Comparison of ENCODE assay signal across 1 cellular context in genomic region chr1:26431979-26432695, GRCh38.
TF ChIP-seq lines count a peak whose summit lies in the region.

A gene with protein sequence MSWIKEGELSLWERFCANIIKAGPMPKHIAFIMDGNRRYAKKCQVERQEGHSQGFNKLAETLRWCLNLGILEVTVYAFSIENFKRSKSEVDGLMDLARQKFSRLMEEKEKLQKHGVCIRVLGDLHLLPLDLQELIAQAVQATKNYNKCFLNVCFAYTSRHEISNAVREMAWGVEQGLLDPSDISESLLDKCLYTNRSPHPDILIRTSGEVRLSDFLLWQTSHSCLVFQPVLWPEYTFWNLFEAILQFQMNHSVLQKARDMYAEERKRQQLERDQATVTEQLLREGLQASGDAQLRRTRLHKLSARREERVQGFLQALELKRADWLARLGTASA (plus strand): TSS chr1:26432321. CDS start chr1:26432946, 625 bp downstream.

TF ChIP-seq in K562, 482 proteins besides CTCF, POLR2A, EP300 and RAD21 (continued from another document and continues in another):
- TF ChIP-seq HES1 (IDR thresholded peaks at IDR 0.05; ENCODE audit: low read depth) (no peak), ZKSCAN8 (CRISPR knock-in tag; IDR thresholded peaks at IDR 0.05) (no peak), ZSCAN29 (IDR thresholded peaks at IDR 0.05) (no peak), PATZ1 (CRISPR knock-in tag; IDR thresholded peaks at IDR 0.05; ENCODE audit: borderline replicate concordance) (no peak), PRPF4 (IDR thresholded peaks at IDR 0.05; ENCODE audit: insufficient read depth, low read depth, low read length, poor library complexity, severe bottlenecking) (no peak), ZNF318 (IDR thresholded peaks at IDR 0.05; ENCODE audit: borderline replicate concordance in 1 of 2, low read depth in 1 of 2) (peak in 1 of 2 experiments; percentile 59; a peak in 2 of 4 replicates), ZNF584 (CRISPR knock-in tag; IDR thresholded peaks at IDR 0.05; ENCODE audit: low read depth) (0 out of 2 replicates have a peak, but pooled peaks have one; percentile 47), MTA2 (IDR thresholded peaks at IDR 0.05; ENCODE audit: low read depth) (peak; percentile 4; the same call in 1 of the 2 replicates), KLF13 (tag; IDR thresholded peaks at IDR 0.05; ENCODE audit: borderline replicate concordance, low read depth) (peak; percentile 99), FOXA3 (CRISPR knock-in tag; conservative IDR thresholded peaks at IDR 0.05 in 1 of 2, IDR thresholded peaks at IDR 0.05 in 1 of 2) (peak in 1 of 2 experiments; percentile 87; a peak in 2 of 4 replicates), BRD4 (IDR thresholded peaks at IDR 0.05) (0 out of 2 replicates have a peak, but pooled peaks have one; percentile 48), CBFA2T2 (conservative IDR thresholded peaks at IDR 0.05) (peak; percentile 92), RFX5 (IDR thresholded peaks at IDR 0.05; ENCODE audit: low read depth, low read length) (0 out of 2 replicates have a peak, but pooled peaks have one; percentile 34), NR4A1 (CRISPR knock-in tag; IDR thresholded peaks at IDR 0.05) (no peak; the same call in 1 of the 2 replicates), NR4A1 (tag; IDR thresholded peaks at IDR 0.05) (no peak; the same call in 1 of the 2 replicates), NCOR1 (IDR thresholded peaks at IDR 0.05) (no peak), TRIM28 (IDR thresholded peaks at IDR 0.05) (peak; percentile 42; the same call in 1 of the 2 replicates), SMAD2 (IDR thresholded peaks at IDR 0.05; ENCODE audit: low read depth, low read length) (no peak), TCF7 (IDR thresholded peaks at IDR 0.05; ENCODE audit: borderline replicate concordance) (peak; percentile 87), NFE2L1 (tag; IDR thresholded peaks at IDR 0.05; ENCODE audit: borderline replicate concordance, low read depth) (no peak), BRD9 (IDR thresholded peaks at IDR 0.05; ENCODE audit: low read depth, partially characterized antibody) (no peak), FOXJ2 (tag; IDR thresholded peaks at IDR 0.05) (no peak; the same call in 1 of the 2 replicates), ZBTB43 (CRISPR knock-in tag; IDR thresholded peaks at IDR 0.05) (peak; percentile 71; the same call in 1 of the 2 replicates), ATF4 (CRISPR knock-in tag; IDR thresholded peaks at IDR 0.05) (no peak), STAG1 (CRISPR knock-in tag; IDR thresholded peaks at IDR 0.05; ENCODE audit: borderline replicate concordance) (no peak), NCOA2 (IDR thresholded peaks at IDR 0.05; ENCODE audit: partially characterized antibody in 2 of 2) (no peak), MECOM (CRISPR knock-in tag; IDR thresholded peaks at IDR 0.05) (no peak), ZNF324 (CRISPR knock-in tag; IDR thresholded peaks at IDR 0.05) (no peak), RFX7 (CRISPR knock-in tag; IDR thresholded peaks at IDR 0.05) (no peak), ZNF395 (CRISPR knock-in tag; IDR thresholded peaks at IDR 0.05) (peak; percentile 95), LEF1 (IDR thresholded peaks at IDR 0.05) (peak; percentile 53; the same call in 1 of the 2 replicates), ERF (CRISPR knock-in tag; IDR thresholded peaks at IDR 0.05) (peak; percentile 61; the same call in 1 of the 2 replicates), MCM5 (IDR thresholded peaks at IDR 0.05; ENCODE audit: low read depth) (no peak)
- TF ChIP-seq, protein P1, sequence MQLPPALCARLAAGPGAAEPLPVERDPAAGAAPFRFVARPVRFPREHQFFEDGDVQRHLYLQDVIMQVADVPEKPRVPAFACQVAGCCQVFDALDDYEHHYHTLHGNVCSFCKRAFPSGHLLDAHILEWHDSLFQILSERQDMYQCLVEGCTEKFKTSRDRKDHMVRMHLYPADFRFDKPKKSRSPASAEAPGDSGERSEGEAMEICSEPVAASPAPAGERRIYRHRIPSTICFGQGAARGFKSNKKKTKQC (CRISPR knock-in tag; IDR thresholded peaks at IDR 0.05) = peak; percentile 99
- TF ChIP-seq, protein P2, sequence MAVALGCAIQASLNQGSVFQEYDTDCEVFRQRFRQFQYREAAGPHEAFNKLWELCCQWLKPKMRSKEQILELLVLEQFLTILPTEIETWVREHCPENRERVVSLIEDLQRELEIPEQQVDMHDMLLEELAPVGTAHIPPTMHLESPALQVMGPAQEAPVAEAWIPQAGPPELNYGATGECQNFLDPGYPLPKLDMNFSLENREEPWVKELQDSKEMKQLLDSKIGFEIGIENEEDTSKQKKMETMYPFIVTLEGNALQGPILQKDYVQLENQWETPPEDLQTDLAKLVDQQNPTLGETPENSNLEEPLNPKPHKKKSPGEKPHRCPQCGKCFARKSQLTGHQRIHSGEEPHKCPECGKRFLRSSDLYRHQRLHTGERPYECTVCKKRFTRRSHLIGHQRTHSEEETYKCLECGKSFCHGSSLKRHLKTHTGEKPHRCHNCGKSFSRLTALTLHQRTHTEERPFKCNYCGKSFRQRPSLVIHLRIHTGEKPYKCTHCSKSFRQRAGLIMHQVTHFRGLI (CRISPR knock-in tag; IDR thresholded peaks at IDR 0.05) = no peak
- TF ChIP-seq, protein P3, sequence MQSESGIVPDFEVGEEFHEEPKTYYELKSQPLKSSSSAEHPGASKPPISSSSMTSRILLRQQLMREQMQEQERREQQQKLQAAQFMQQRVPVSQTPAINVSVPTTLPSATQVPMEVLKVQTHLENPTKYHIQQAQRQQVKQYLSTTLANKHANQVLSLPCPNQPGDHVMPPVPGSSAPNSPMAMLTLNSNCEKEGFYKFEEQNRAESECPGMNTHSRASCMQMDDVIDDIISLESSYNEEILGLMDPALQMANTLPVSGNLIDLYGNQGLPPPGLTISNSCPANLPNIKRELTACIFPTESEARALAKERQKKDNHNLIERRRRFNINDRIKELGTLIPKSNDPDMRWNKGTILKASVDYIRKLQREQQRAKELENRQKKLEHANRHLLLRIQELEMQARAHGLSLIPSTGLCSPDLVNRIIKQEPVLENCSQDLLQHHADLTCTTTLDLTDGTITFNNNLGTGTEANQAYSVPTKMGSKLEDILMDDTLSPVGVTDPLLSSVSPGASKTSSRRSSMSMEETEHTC (IDR thresholded peaks at IDR 0.05) = peak; percentile 93
- TF ChIP-seq, protein P4, sequence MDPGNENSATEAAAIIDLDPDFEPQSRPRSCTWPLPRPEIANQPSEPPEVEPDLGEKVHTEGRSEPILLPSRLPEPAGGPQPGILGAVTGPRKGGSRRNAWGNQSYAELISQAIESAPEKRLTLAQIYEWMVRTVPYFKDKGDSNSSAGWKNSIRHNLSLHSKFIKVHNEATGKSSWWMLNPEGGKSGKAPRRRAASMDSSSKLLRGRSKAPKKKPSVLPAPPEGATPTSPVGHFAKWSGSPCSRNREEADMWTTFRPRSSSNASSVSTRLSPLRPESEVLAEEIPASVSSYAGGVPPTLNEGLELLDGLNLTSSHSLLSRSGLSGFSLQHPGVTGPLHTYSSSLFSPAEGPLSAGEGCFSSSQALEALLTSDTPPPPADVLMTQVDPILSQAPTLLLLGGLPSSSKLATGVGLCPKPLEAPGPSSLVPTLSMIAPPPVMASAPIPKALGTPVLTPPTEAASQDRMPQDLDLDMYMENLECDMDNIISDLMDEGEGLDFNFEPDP (CRISPR knock-in tag; IDR thresholded peaks at IDR 0.05) = no peak
